Comparison of ENCODE assay signal across 9 cellular contexts in genomic region chr22:29394931-29395581, GRCh38. TPM values are rescaled to one million over a fixed set of nuclear protein-coding genes. Genes with fewer than 3 reads are reported as not detected.
DNase-seq lines count a peak whose midpoint lies in the region; ATAC-seq, FAIRE-seq and TF ChIP-seq lines count a peak whose summit lies in the region.
"Had no signal": no experiment of that assay in that cellular context is flagged by ENCODE, and none has a peak within 500 bp of the region (broad histone marks: within the 10 kb centered on the region; RNA-seq: fewer than 3 reads in every experiment).

No MANE protein-coding gene starts in this region.

- H3K36me3 Mint-ChIP-seq in activated T-helper 1 cell treated with anti-CD3 and anti-CD28 coated beads, Interleukin-12 subunit alpha, Interleukin-12 subunit beta, Interleukin-2, Interleukin-4 antibody, amounts not matched to agents 30 ng/mL and 10 ng/mL and 1 ng/mL, durations not matched to agents 14 hours and 24 hours and 36 hours (ENCODE audit: low read depth): no peaks in the 10 kb centered on the region

- H2BK120ac ChIP-seq in neuronal stem cell (ENCODE audit: low read depth, low read length): no peak overlapping the region

- FAIRE-seq in RCC 7860 (lab: Jason Lieb, UNC): peak; percentile 33
- FAIRE-seq: endometrium had no signal

- TF ChIP-seq CTCF in GM06990 (IDR thresholded peaks at IDR 0.05; ENCODE audit: insufficient read depth, low read length, poor library complexity, severe bottlenecking): peak; percentile 88
- TF ChIP-seq CTCF in suprapubic skin (IDR thresholded peaks at IDR 0.05): peak; percentile 66 to 70

- no peak overlapping the region for H4K91ac ChIP-seq in neuronal stem cell (ENCODE audit: low read depth, low read length, poor library complexity)

- DNase-seq in GM06990 (ENCODE audit: extremely low read depth, insufficient read length) (peak; percentile 28), Kasumi-1 (lab: John Stamatoyannopoulos, UW) (peak; percentile 86 to 96), RCC 7860 (ENCODE audit: low spot score) (peak; percentile 57), fibroblast of the conjunctiva (ENCODE audit: low read depth) (peak; percentile 64), neuronal stem cell (ENCODE audit: low spot score) (peak; percentile 66), suprapubic skin (ENCODE audit: low spot score in 2 of 2) (peak; percentile 69 to 80)
- peak; percentile 48 for DNase-seq in activated T-helper 1 cell treated with anti-CD3 and anti-CD28 coated beads, Interleukin-12 subunit alpha, Interleukin-12 subunit beta, Interleukin-2, Interleukin-4 antibody, amounts not matched to agents 30 ng/mL and 10 ng/mL and 1 ng/mL, durations not matched to agents 14 hours and 24 hours and 36 hours (ENCODE audit: low spot score)

- H3K27ac ChIP-seq in neuronal stem cell (replicated peaks; ENCODE audit: low read length) (no peak overlapping the region), suprapubic skin (no peak overlapping the region)

- no CpG with 5 or more reads among the region's 10 CpGs for WGBS in neuronal stem cell (ENCODE audit: extremely low coverage in 2 of 2, insufficient read length in 2 of 2, insufficient replicate concordance in 1 of 2), 2 donors
- WGBS in suprapubic skin: 6% methylated on average over 10 of the region's 10 CpGs

- intact Hi-C loops in activated T-helper 1 cell treated with anti-CD3 and anti-CD28 coated beads, Interleukin-12 subunit alpha, Interleukin-12 subunit beta, Interleukin-2, Interleukin-4 antibody, amounts not matched to agents 30 ng/mL and 10 ng/mL and 1 ng/mL, durations not matched to agents 14 hours and 24 hours and 36 hours (cut with micrococcal nuclease): loop anchor here (1.0 kb wide), 3 partner anchors 19 to 129 kb away; no protein-coding TSS in a partner anchor

- H2AFZ ChIP-seq in neuronal stem cell (ENCODE audit: low read length): peak overlapping the region; percentile 55

- no peak overlapping the region for H3K4me3 Mint-ChIP-seq in activated T-helper 1 cell treated with anti-CD3 and anti-CD28 coated beads, Interleukin-12 subunit alpha, Interleukin-12 subunit beta, Interleukin-2, Interleukin-4 antibody, amounts not matched to agents 30 ng/mL and 10 ng/mL and 1 ng/mL, durations not matched to agents 14 hours and 24 hours and 36 hours

- H2BK5ac ChIP-seq in neuronal stem cell (ENCODE audit: low read length): no peak overlapping the region

- H3K4ac ChIP-seq in neuronal stem cell (ENCODE audit: low read length): no peak overlapping the region

- no peak overlapping the region for H4K8ac ChIP-seq in neuronal stem cell (ENCODE audit: low read depth, low read length)

- H2BK12ac ChIP-seq in neuronal stem cell (ENCODE audit: low read length): no peak overlapping the region

- no peaks in the 10 kb centered on the region for H3K79me1 ChIP-seq in neuronal stem cell (ENCODE audit: low read depth, low read length)

- no peak overlapping the region for H3K9ac ChIP-seq in neuronal stem cell (ENCODE audit: low read depth, low read length, poor library complexity)

- ATAC-seq in GM21576 (IDR thresholded peaks at IDR 0.05; ENCODE audit: unreplicated experiment): no peak

- H3K27me3 Mint-ChIP-seq in activated T-helper 1 cell treated with anti-CD3 and anti-CD28 coated beads, Interleukin-12 subunit alpha, Interleukin-12 subunit beta, Interleukin-2, Interleukin-4 antibody, amounts not matched to agents 30 ng/mL and 10 ng/mL and 1 ng/mL, durations not matched to agents 14 hours and 24 hours and 36 hours (ENCODE audit: insufficient read depth): peaks cover 11% of the 10 kb centered on the region

- H3K9me3 ChIP-seq in neuronal stem cell (replicated peaks in 1 of 2; ENCODE audit: control insufficient read depth in 2 of 2, insufficient read depth in 1 of 2, low read depth in 1 of 2, low read length in 2 of 2) (no peaks in the 10 kb centered on the region), suprapubic skin (no peaks in the 10 kb centered on the region)

- no peak overlapping the region for H2BK15ac ChIP-seq in neuronal stem cell (ENCODE audit: low read length)

- no peak overlapping the region for H3K23ac ChIP-seq in neuronal stem cell (ENCODE audit: low read depth, low read length, poor library complexity)

- H3K4me1 ChIP-seq in neuronal stem cell (ENCODE audit: control insufficient read depth in 2 of 2, insufficient read depth in 1 of 2, low read depth in 1 of 2, low read length in 2 of 2) (no peaks in the 10 kb centered on the region), suprapubic skin (peaks cover 7% of the 10 kb centered on the region)

- no peak for TF ChIP-seq EP300 in suprapubic skin (IDR thresholded peaks at IDR 0.05)

- H3K18ac ChIP-seq in neuronal stem cell (ENCODE audit: low read length): peak overlapping the region; percentile 6

- H2AK5ac ChIP-seq in neuronal stem cell (ENCODE audit: low read depth, low read length): no peak overlapping the region

- H3K4me3 ChIP-seq in GM06990 (replicated peaks; ENCODE audit: low read depth, low read length) (no peak overlapping the region), neuronal stem cell (ENCODE audit: low read length in 2 of 2) (no peak overlapping the region), suprapubic skin (no peak overlapping the region)

- H3K36me3 ChIP-seq in GM06990 (ENCODE audit: control insufficient read depth, insufficient read depth, low read length) (no peaks in the 10 kb centered on the region), neuronal stem cell (replicated peaks in 1 of 2; ENCODE audit: control insufficient read depth in 2 of 2, insufficient read depth in 2 of 2, low read length in 2 of 2) (no peaks in the 10 kb centered on the region), suprapubic skin (no peaks in the 10 kb centered on the region)

- H3K27me3 ChIP-seq in GM06990 (replicated peaks; ENCODE audit: control insufficient read depth, insufficient read depth, low read length) (no peaks in the 10 kb centered on the region), neuronal stem cell (ENCODE audit: control insufficient read depth in 3 of 3, insufficient read depth in 3 of 3, low read depth in 1 of 3, low read length in 3 of 3) (no peaks in the 10 kb centered on the region), suprapubic skin (no peaks in the 10 kb centered on the region)

- peaks cover 8% of the 10 kb centered on the region for H3K4me1 Mint-ChIP-seq in activated T-helper 1 cell treated with anti-CD3 and anti-CD28 coated beads, Interleukin-12 subunit alpha, Interleukin-12 subunit beta, Interleukin-2, Interleukin-4 antibody, amounts not matched to agents 30 ng/mL and 10 ng/mL and 1 ng/mL, durations not matched to agents 14 hours and 24 hours and 36 hours (ENCODE audit: low read depth)

- H3K4me2 ChIP-seq in neuronal stem cell (ENCODE audit: insufficient read depth, low read length, poor library complexity, severe bottlenecking): no peak overlapping the region

- H3K27ac Mint-ChIP-seq in activated T-helper 1 cell treated with anti-CD3 and anti-CD28 coated beads, Interleukin-12 subunit alpha, Interleukin-12 subunit beta, Interleukin-2, Interleukin-4 antibody, amounts not matched to agents 30 ng/mL and 10 ng/mL and 1 ng/mL, durations not matched to agents 14 hours and 24 hours and 36 hours: no peak overlapping the region

- H3K9me3 Mint-ChIP-seq in activated T-helper 1 cell treated with anti-CD3 and anti-CD28 coated beads, Interleukin-12 subunit alpha, Interleukin-12 subunit beta, Interleukin-2, Interleukin-4 antibody, amounts not matched to agents 30 ng/mL and 10 ng/mL and 1 ng/mL, durations not matched to agents 14 hours and 24 hours and 36 hours: no peaks in the 10 kb centered on the region

- no peak for TF ChIP-seq POLR2A in suprapubic skin (IDR thresholded peaks at IDR 0.05)

- H3K14ac ChIP-seq in neuronal stem cell (ENCODE audit: low read length): no peak overlapping the region

RNA-seq across cellular contexts. Expression of gene AP1B1, which starts 6.7 kb away (rescaled TPM):
- 84.0 and 89.5 TPM in 2 replicates for total RNA-seq in activated T-helper 1 cell treated with anti-CD3 and anti-CD28 coated beads, Interleukin-12 subunit alpha, Interleukin-12 subunit beta, Interleukin-2, Interleukin-4 antibody, amounts not matched to agents 30 ng/mL and 10 ng/mL and 1 ng/mL, durations not matched to agents 14 hours and 24 hours and 36 hours
- polyA plus RNA-seq in neuronal stem cell (2013, experiment 1 of 2): 25.9 TPM
- 25.4 TPM for polyA plus RNA-seq in neuronal stem cell (2013, experiment 2 of 2)
- total RNA-seq in suprapubic skin: 10 to 100 TPM; 55.6 to 97.0 (median 89.4) TPM

RNA-seq across cellular contexts. Expression of gene RFPL1, which starts 43.3 kb away (rescaled TPM):
- not detected in 2 replicates for total RNA-seq in activated T-helper 1 cell treated with anti-CD3 and anti-CD28 coated beads, Interleukin-12 subunit alpha, Interleukin-12 subunit beta, Interleukin-2, Interleukin-4 antibody, amounts not matched to agents 30 ng/mL and 10 ng/mL and 1 ng/mL, durations not matched to agents 14 hours and 24 hours and 36 hours
- polyA plus RNA-seq in neuronal stem cell (2013, experiment 1 of 2): not detected
- polyA plus RNA-seq in neuronal stem cell (2013, experiment 2 of 2): not detected
- total RNA-seq in suprapubic skin: under 1 TPM in 1 of 4 donors, not detected in 3; 0.64 TPM

Comparison
In these comparisons a context has a peak if more than half of its experiments do, and no peak if none do; other contexts are left out.
1. DNase-seq: peak in every context shown above with its lines; median percentile 91 in Kasumi-1; 74 in suprapubic skin; 66 in neuronal stem cell; 64 in fibroblast of the conjunctiva; 57 in RCC 7860; 48 in activated T-helper 1 cell treated with anti-CD3 and anti-CD28 coated beads, Interleukin-12 subunit alpha, Interleukin-12 subunit beta, Interleukin-2, Interleukin-4 antibody, amounts not matched to agents 30 ng/mL and 10 ng/mL and 1 ng/mL, durations not matched to agents 14 hours and 24 hours and 36 hours; 28 in GM06990.